Comparison of ENCODE assay signal across 14 cellular contexts in genomic region chrX:22629105-22629725, GRCh38.
A peak's percentile ranks its signal among the peaks of the same experiment; 100 is the strongest.
DNase-seq lines count a peak whose midpoint lies in the region; ATAC-seq, FAIRE-seq and TF ChIP-seq lines count a peak whose summit lies in the region.
"Had no signal": no experiment of that assay in that cellular context is flagged by ENCODE, and none has a peak within 500 bp of the region (broad histone marks: within the 10 kb centered on the region; RNA-seq: fewer than 3 reads in every experiment).

No MANE protein-coding gene starts in this region.

- no TSS peak for BruUV-seq in endothelial cell of umbilical vein (replicated peaks; lab: Mats Ljungman, UMichigan)

- H3K4me1 ChIP-seq in endothelial cell of umbilical vein (ENCODE audit: control insufficient read depth, extremely low read depth, insufficient read depth, low read length) = no peaks in the 10 kb centered on the region
- no peaks in the 10 kb centered on the region for H3K4me1 ChIP-seq in small intestine (ENCODE audit: control insufficient read depth in 2 of 2, insufficient read depth in 1 of 2, low read depth in 1 of 2, low read length in 1 of 2)

- H3K4me2 ChIP-seq in endothelial cell of umbilical vein (ENCODE audit: insufficient read depth, low read length) = no peak overlapping the region

- H3K27me3 ChIP-seq in endothelial cell of umbilical vein (ENCODE audit: control insufficient read depth in 2 of 2, insufficient read depth in 2 of 2, low read length in 2 of 2) = no peaks in the 10 kb centered on the region
- H3K27me3 ChIP-seq in small intestine (ENCODE audit: control insufficient read depth in 2 of 2, insufficient read depth in 2 of 2, low read length in 2 of 2) = no peaks in the 10 kb centered on the region

- no peaks in the 10 kb centered on the region for H4K20me1 ChIP-seq in endothelial cell of umbilical vein (replicated peaks; ENCODE audit: control insufficient read depth, extremely low read depth, insufficient read depth, low read length)

- H3K9ac ChIP-seq in endothelial cell of umbilical vein (replicated peaks; ENCODE audit: extremely low read depth, insufficient read depth, low read length) = no peak overlapping the region

- DNase-seq in Daoy (ENCODE audit: low read depth) (peak; percentile 33), NCI-H446 treated with DMSO at 0.1 percent for 48 hours (lab: John Stamatoyannopoulos, UW) (peak; percentile 70), endothelial cell of umbilical vein (ENCODE audit: low read depth, low spot score) (peak; percentile 20), omental fat pad (ENCODE audit: low spot score) (no peak), small intestine (no peak), NCI-H510A (lab: John Stamatoyannopoulos, UW) (no peak), MV-4-11 (lab: John Stamatoyannopoulos, UW) (no peak)
- DNase-seq: activated CD8-positive, alpha-beta T cell treated with anti-CD3 and anti-CD28 coated beads for 36 hours; activated naive CD4-positive, alpha-beta T cell treated with anti-CD3 and anti-CD28 coated beads for 36 hours; CD8-positive, alpha-beta T cell; NCI-H510A treated with DMSO at 0.1 percent for 48 hours; nucleus accumbens had no signal

- H2AFZ ChIP-seq in endothelial cell of umbilical vein (ENCODE audit: low read depth, low read length) = no peak overlapping the region

- no peak for TF ChIP-seq POLR2A in endothelial cell of umbilical vein (IDR thresholded peaks at IDR 0.05; ENCODE audit: low read depth, low read length)

- H3K36me3 ChIP-seq in endothelial cell of umbilical vein (ENCODE audit: control insufficient read depth in 2 of 2, extremely low read depth in 1 of 2, insufficient read depth in 2 of 2, low read length in 2 of 2) (no peaks in the 10 kb centered on the region), small intestine (ENCODE audit: control insufficient read depth in 2 of 2, insufficient read depth in 2 of 2, low read length in 2 of 2) (no peaks in the 10 kb centered on the region)

- peak; percentile 81 for ATAC-seq in omental fat pad (ENCODE audit: low FRiP score)
- no peak for ATAC-seq in HG03175 (IDR thresholded peaks at IDR 0.05; ENCODE audit: unreplicated experiment)
- ATAC-seq: activated CD8-positive, alpha-beta T cell treated with anti-CD3 and anti-CD28 coated beads for 36 hours; CD8-positive, alpha-beta T cell had no signal

- no peaks in the 10 kb centered on the region for H3K9me1 ChIP-seq in endothelial cell of umbilical vein (replicated peaks; ENCODE audit: control insufficient read depth, extremely low read depth, insufficient read depth, low read length)

- H3K79me2 ChIP-seq in endothelial cell of umbilical vein (ENCODE audit: control insufficient read depth, insufficient read depth, low read length) = no peaks in the 10 kb centered on the region

- FAIRE-seq in endothelial cell of umbilical vein (lab: Jason Lieb, UNC) (no peak), small intestine (lab: Jason Lieb, UNC) (no peak)

- CTCF ChIA-PET in endothelial cell of umbilical vein (lab: Charles Lee) = no interaction called here

- H3K9me3 ChIP-seq in endothelial cell of umbilical vein (replicated peaks; ENCODE audit: control insufficient read depth, insufficient read depth, low read length) = no peaks in the 10 kb centered on the region
- H3K9me3 ChIP-seq in small intestine (ENCODE audit: control insufficient read depth, low read depth) = no peaks in the 10 kb centered on the region

- dilution Hi-C loops in endothelial cell of umbilical vein (cut with MboI; ENCODE audit: extremely low pct_ligation_motif_present, low sequenced_read_pairs) = no loop called here

- POLR2A ChIA-PET in endothelial cell of umbilical vein (lab: Charles Lee) = no interaction called here

- H3K4me3 ChIP-seq in endothelial cell of umbilical vein (replicated peaks in 1 of 3; ENCODE audit: insufficient read depth in 1 of 3, low read depth in 1 of 3, low read length in 3 of 3) = no peak overlapping the region
- H3K4me3 ChIP-seq in small intestine (ENCODE audit: low read depth in 1 of 2, low read length in 2 of 2) = no peak overlapping the region
- H3K4me3 ChIP-seq: coronary artery had no signal

- H3K27ac ChIP-seq in endothelial cell of umbilical vein (ENCODE audit: insufficient read depth, low read depth, low read length) = no peak overlapping the region
- H3K27ac ChIP-seq in small intestine (ENCODE audit: low read depth in 1 of 2, low read length in 1 of 2) = no peak overlapping the region
- H3K27ac ChIP-seq: coronary artery had no signal

- 62 to 88% (median 73%) methylated on average over 2 of the region's 2 CpGs for WGBS in small intestine, 3 donors

- intact Hi-C loops in endothelial cell of umbilical vein (cut with micrococcal nuclease) = no loop called here

- no peak for TF ChIP-seq CTCF in endothelial cell of umbilical vein (IDR thresholded peaks at IDR 0.05; ENCODE audit: extremely low read depth in 1 of 2, insufficient read depth in 1 of 2, low read depth in 1 of 2, low read length in 2 of 2)
- TF ChIP-seq CTCF in omental fat pad (IDR thresholded peaks at IDR 0.05) = no peak

TF ChIP-seq in endothelial cell of umbilical vein, 7 proteins besides CTCF, POLR2A, EP300 and RAD21:
- peak; percentile 50 for TF ChIP-seq FOS (IDR thresholded peaks at IDR 0.05; ENCODE audit: borderline replicate concordance, insufficient read depth, low read length)
- no peak for TF ChIP-seq JUN (IDR thresholded peaks at IDR 0.05; ENCODE audit: borderline replicate concordance, insufficient read depth, insufficient read length, low read depth)

Comparison
In these comparisons a context has a peak if more than half of its experiments do, and no peak if none do; other contexts are left out.
1. DNase-seq: peak in Daoy (single experiment), NCI-H446 treated with DMSO at 0.1 percent for 48 hours (single experiment) and endothelial cell of umbilical vein (single experiment); none in omental fat pad (single experiment), small intestine (single experiment), NCI-H510A (single experiment) and MV-4-11 (single experiment).